In genomic region chr16:49213594-49213993, GRCh38 we compare ENCODE assay signal across 20 cellular contexts.
"Had no signal": no experiment of that assay in that cellular context is flagged by ENCODE, and none has a peak within 500 bp of the region (broad histone marks: within the 10 kb centered on the region; RNA-seq: fewer than 3 reads in every experiment).

No MANE protein-coding gene starts in this region.

- ATAC-seq: activated CD4-positive, CD25-positive, alpha-beta regulatory T cell treated with anti-CD3 and anti-CD28 coated beads, Interleukin-2, amount 50 U/mL, for 24 hours; activated naive CD4-positive, alpha-beta T cell treated with anti-CD3 and anti-CD28 coated beads, Interleukin-2, amount 50 U/mL, for 72 hours; activated T-cell treated with anti-CD3 and anti-CD28 coated beads, Interleukin-2, amount 50 U/mL, for 72 hours; left lobe of liver; psoas muscle; right cardiac atrium had no signal

- H3K36me3 ChIP-seq: adrenal gland, breast epithelium, tibial nerve had no signal

- H3K27ac ChIP-seq: adrenal gland, breast epithelium, coronary artery, psoas muscle, tibial nerve had no signal

- DNase-seq: activated CD8-positive, alpha-beta memory T cell treated with anti-CD3 and anti-CD28 coated beads for 24 hours; activated effector memory CD4-positive, alpha-beta T cell treated with anti-CD3 and anti-CD28 coated beads, Interleukin-2, amount 50 U/mL, for 16 hours; activated T-cell treated with anti-CD3 and anti-CD28 coated beads, Interleukin-2, amount 50 U/mL, for 72 hours; adrenal gland; kidney; nephron progenitor cell; occipital lobe; psoas muscle; right cardiac atrium; stimulated activated CD4-positive, alpha-beta T cell treated with anti-CD3 and anti-CD28 coated beads, Interleukin-15, amount 100 ng/mL, for 24 hours; stimulated activated CD4-positive, alpha-beta T cell treated with anti-CD3 and anti-CD28 coated beads, Interleukin-2, amount 100 ng/mL, for 48 hours; T-helper 1 cell; T-helper 9 cell had no signal

- H3K4me1 ChIP-seq: adrenal gland, breast epithelium, psoas muscle, tibial nerve had no signal

- H3K27me3 ChIP-seq: adrenal gland, breast epithelium, tibial nerve had no signal

- H3K4me3 ChIP-seq: adrenal gland, breast epithelium, coronary artery, lung, psoas muscle, tibial nerve had no signal

- H3K9me3 ChIP-seq: adrenal gland, breast epithelium, psoas muscle, tibial nerve had no signal
